Comparison of ENCODE assay signal across 29 cellular contexts in the genomic region with DNA sequence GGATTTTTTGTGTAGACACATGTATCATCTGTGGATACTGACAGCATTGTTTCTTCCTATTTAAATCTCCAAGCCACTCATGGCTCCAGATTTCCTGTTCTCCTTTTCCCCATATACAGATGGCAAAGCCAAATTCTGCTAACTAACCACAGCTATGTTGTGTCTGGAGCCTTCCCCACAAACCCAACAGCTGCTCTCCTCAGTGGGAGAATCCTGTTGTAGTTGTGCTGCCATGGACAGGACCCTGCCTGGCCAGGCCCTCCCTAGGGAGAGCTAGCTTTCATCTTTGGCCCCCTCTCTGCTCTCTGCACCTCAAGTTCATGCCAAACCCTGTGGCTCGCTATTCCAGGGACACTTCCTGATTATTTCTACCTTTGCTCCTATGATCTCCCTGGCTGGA.
"Had no signal": no experiment of that assay in that cellular context is flagged by ENCODE, and none has a peak within 500 bp of the region (broad histone marks: within the 10 kb centered on the region; RNA-seq: fewer than 3 reads in every experiment).

No MANE protein-coding gene starts in this region.

- H3K36me3 Mint-ChIP-seq: brain had no signal

- DNase-seq: activated CD4-positive, alpha-beta T cell treated with anti-CD3 and anti-CD28 coated beads for 1 hour; activated CD4-positive, alpha-beta T cell treated with anti-CD3 and anti-CD28 coated beads for 48 hours; activated CD4-positive, alpha-beta T cell treated with anti-CD3 and anti-CD28 coated beads, Interleukin-2, amount 50 U/mL, for 4 hours; activated CD4-positive, CD25-positive, alpha-beta regulatory T cell; activated CD8-positive, alpha-beta T cell treated with anti-CD3 and anti-CD28 coated beads, Interleukin-2, amount 10 ng/mL, durations not matched to agents 7 days and 5 days; activated gamma-delta T cell treated with Interleukin-2 at 50 U/mL for 16 hours; activated naive CD4-positive, alpha-beta T cell treated with anti-CD3 and anti-CD28 coated beads for 36 hours; activated T-cell treated with anti-CD3 and anti-CD28 coated beads, Interleukin-2, amount 50 U/mL, for 4 hours; adrenal gland; caudate nucleus; cerebellar nuclear complex; NCI-H1105; NCI-H1417 treated with DMSO at 0.1 percent for 48 hours; NCI-H2029; NCI-H2227 treated with DMSO at 0.1 percent for 48 hours; NCI-H446; NCI-H510A treated with DMSO at 0.1 percent for 48 hours; NCI-H526 treated with DMSO at 0.1 percent for 48 hours; NCI-H774; Peyer's patch; RPMI8226; SHP77 treated with DMSO at 0.1 percent for 48 hours; T-helper 1 cell; T-helper 9 cell; WERI-Rb-1 had no signal

- H3K9me3 ChIP-seq: adrenal gland, Peyer's patch had no signal

- H3K27me3 ChIP-seq: adrenal gland, Peyer's patch had no signal

- H3K4me3 Mint-ChIP-seq: activated CD8-positive, alpha-beta T cell treated with anti-CD3 and anti-CD28 coated beads, Interleukin-2, amount 10 ng/mL, durations not matched to agents 7 days and 5 days; activated naive CD4-positive, alpha-beta T cell treated with anti-CD3 and anti-CD28 coated beads for 36 hours; activated T-cell treated with anti-CD3 and anti-CD28 coated beads, Interleukin-2, amount 50 U/mL, for 4 hours; activated T-helper 1 cell treated with anti-CD3 and anti-CD28 coated beads, Interleukin-12 subunit alpha, Interleukin-12 subunit beta, Interleukin-2, Interleukin-4 antibody, amounts not matched to agents 30 ng/mL and 10 ng/mL and 1 ng/mL, durations not matched to agents 14 hours and 24 hours and 36 hours; brain had no signal

- H3K4me1 Mint-ChIP-seq: brain had no signal

- H3K4me1 ChIP-seq: adrenal gland, Peyer's patch had no signal

- H3K27ac ChIP-seq: adrenal gland, KMS-11, Peyer's patch, WERI-Rb-1 had no signal

- H3K36me3 ChIP-seq: adrenal gland, Peyer's patch, WERI-Rb-1 had no signal

- H3K27ac Mint-ChIP-seq: activated CD8-positive, alpha-beta T cell treated with anti-CD3 and anti-CD28 coated beads, Interleukin-2, amount 10 ng/mL, durations not matched to agents 7 days and 5 days; activated naive CD4-positive, alpha-beta T cell treated with anti-CD3 and anti-CD28 coated beads for 36 hours; activated naive CD4-positive, alpha-beta T cell treated with anti-CD3 and anti-CD28 coated beads, Interleukin-2, amount 50 U/mL, for 72 hours; activated T-helper 1 cell treated with anti-CD3 and anti-CD28 coated beads, Interleukin-12 subunit alpha, Interleukin-12 subunit beta, Interleukin-2, Interleukin-4 antibody, amounts not matched to agents 30 ng/mL and 10 ng/mL and 1 ng/mL, durations not matched to agents 14 hours and 24 hours and 36 hours; brain had no signal

- H3K4me3 ChIP-seq: adrenal gland, Peyer's patch had no signal
